7 cellular contexts compared by ENCODE assay signal in genomic region chr10:45580781-45581496, GRCh38.
DNase-seq lines count a peak whose midpoint lies in the region; ATAC-seq and TF ChIP-seq lines count a peak whose summit lies in the region.

No MANE protein-coding gene starts in this region.

- no peaks in the 10 kb centered on the region for H3K9me3 ChIP-seq in neutrophil

- peak; percentile 57 for ATAC-seq in GM19351 (IDR thresholded peaks at IDR 0.05; ENCODE audit: unreplicated experiment)
- peak; percentile 66 for ATAC-seq in HG03045 (IDR thresholded peaks at IDR 0.05; ENCODE audit: unreplicated experiment)
- ATAC-seq in activated T-cell treated with anti-CD3 and anti-CD28 coated beads, Interleukin-2, amount 50 U/mL, for 4 hours = peak; percentile 68 to 69

- no peaks in the 10 kb centered on the region for H3K27me3 ChIP-seq in neutrophil

- TF ChIP-seq CTCF in neutrophil (IDR thresholded peaks at IDR 0.05) = no peak
- no peak for TF ChIP-seq CTCF in endothelial cell (IDR thresholded peaks at IDR 0.05; ENCODE audit: unreplicated experiment)

- H3K36me3 Mint-ChIP-seq in activated T-cell treated with anti-CD3 and anti-CD28 coated beads, Interleukin-2, amount 50 U/mL, for 4 hours (ENCODE audit: insufficient read depth) = peaks cover 8% of the 10 kb centered on the region
- peaks cover 4% of the 10 kb centered on the region for H3K36me3 Mint-ChIP-seq in endothelial cell (ENCODE audit: low read depth, unreplicated experiment)

- H3K36me3 ChIP-seq in neutrophil = no peaks in the 10 kb centered on the region

- peak overlapping the region; percentile 66 for H3K27ac ChIP-seq in neutrophil

- no peaks in the 10 kb centered on the region for H3K27me3 Mint-ChIP-seq in activated T-cell treated with anti-CD3 and anti-CD28 coated beads, Interleukin-2, amount 50 U/mL, for 4 hours (ENCODE audit: low read depth)
- peaks cover 1% of the 10 kb centered on the region for H3K27me3 Mint-ChIP-seq in endothelial cell (ENCODE audit: unreplicated experiment)

- H3K4me1 ChIP-seq in neutrophil (ENCODE audit: control insufficient read depth in 1 of 2, insufficient read depth in 1 of 2, low read depth in 1 of 2, low read length in 1 of 2) = peaks cover 16 to 19% of the 10 kb centered on the region in 2 experiments

- peaks cover 36% of the 10 kb centered on the region for H3K4me1 Mint-ChIP-seq in activated T-cell treated with anti-CD3 and anti-CD28 coated beads, Interleukin-2, amount 50 U/mL, for 4 hours (ENCODE audit: low read depth)
- peaks cover 5% of the 10 kb centered on the region for H3K4me1 Mint-ChIP-seq in endothelial cell (ENCODE audit: unreplicated experiment)

- H3K4me3 Mint-ChIP-seq in activated T-cell treated with anti-CD3 and anti-CD28 coated beads, Interleukin-2, amount 50 U/mL, for 4 hours = peak overlapping the region; percentile 81
- H3K4me3 Mint-ChIP-seq in endothelial cell (ENCODE audit: unreplicated experiment) = no peak overlapping the region

- H3K27ac Mint-ChIP-seq in endothelial cell (ENCODE audit: unreplicated experiment) = no peak overlapping the region

- H3K4me3 ChIP-seq in neutrophil (ENCODE audit: low read depth in 1 of 2, low read length in 1 of 2) = peak overlapping the region in 1 of 2 experiments; percentile 22

- H3K9me3 Mint-ChIP-seq in activated T-cell treated with anti-CD3 and anti-CD28 coated beads, Interleukin-2, amount 50 U/mL, for 4 hours = peaks cover 8% of the 10 kb centered on the region
- H3K9me3 Mint-ChIP-seq in endothelial cell (ENCODE audit: unreplicated experiment) = no peaks in the 10 kb centered on the region

- DNase-seq in activated T-cell treated with anti-CD3 and anti-CD28 coated beads, Interleukin-2, amount 50 U/mL, for 4 hours = no peak
- no peak for DNase-seq in endothelial cell (ENCODE audit: low spot score)
- no peak for DNase-seq in D341Med (ENCODE audit: low spot score)
- DNase-seq in activated gamma-delta T cell (lab: John Stamatoyannopoulos, UW) = no peak
